ENCODE assay signal across 22 cellular contexts in genomic region chr10:132792796-132793195, GRCh38.
"Had no signal": no experiment of that assay in that cellular context is flagged by ENCODE, and none has a peak within 500 bp of the region (broad histone marks: within the 10 kb centered on the region; RNA-seq: fewer than 3 reads in every experiment).

No MANE protein-coding gene starts in this region.

- DNase-seq: activated B cell treated with CpG ODN at 0.5 μM for 24 hours; activated CD4-positive, alpha-beta memory T cell treated with anti-CD3 and anti-CD28 coated beads, Interleukin-2, amount 10 ng/mL, durations not matched to agents 7 days and 5 days; activated CD4-positive, alpha-beta T cell treated with anti-CD3 and anti-CD28 coated beads, Interleukin-2, amount 10 ng/mL, durations not matched to agents 24 days and 14 days; activated CD4-positive, alpha-beta T cell treated with anti-CD3 and anti-CD28 coated beads, Interleukin-2, amount 50 U/mL, for 4 hours; activated CD8-positive, alpha-beta memory T cell treated with anti-CD3 and anti-CD28 coated beads, Interleukin-2, amount 50 U/mL, for 48 hours; activated gamma-delta T cell; activated naive CD4-positive, alpha-beta T cell; activated naive CD4-positive, alpha-beta T cell treated with anti-CD3 and anti-CD28 coated beads, Interleukin-2, amount 10 ng/mL, durations not matched to agents 7 days and 5 days; activated naive CD8-positive, alpha-beta T cell treated with anti-CD3 and anti-CD28 coated beads, Interleukin-2, amount 10 ng/mL, durations not matched to agents 7 days and 5 days; activated T-cell treated with anti-CD3 and anti-CD28 coated beads for 4 hours; activated T-cell treated with anti-CD3 and anti-CD28 coated beads, Interleukin-2, amount 50 U/mL, for 24 hours; activated T-cell treated with anti-CD3 and anti-CD28 coated beads, Interleukin-2, amount 50 U/mL, for 72 hours; dorsolateral prefrontal cortex; effector memory CD4-positive, alpha-beta T cell; endodermal cell; foreskin fibroblast; head of caudate nucleus; hippocampal formation; T1000 had no signal

- ATAC-seq: activated CD4-positive, CD25-positive, alpha-beta regulatory T cell treated with anti-CD3 and anti-CD28 coated beads, Interleukin-2, amount 50 U/mL, for 24 hours; activated naive CD4-positive, alpha-beta T cell treated with anti-CD3 and anti-CD28 coated beads, Interleukin-2, amount 50 U/mL, for 72 hours; activated T-cell treated with anti-CD3 and anti-CD28 coated beads, Interleukin-2, amount 50 U/mL, for 72 hours; esophagus mucosa had no signal
